In the genomic region with DNA sequence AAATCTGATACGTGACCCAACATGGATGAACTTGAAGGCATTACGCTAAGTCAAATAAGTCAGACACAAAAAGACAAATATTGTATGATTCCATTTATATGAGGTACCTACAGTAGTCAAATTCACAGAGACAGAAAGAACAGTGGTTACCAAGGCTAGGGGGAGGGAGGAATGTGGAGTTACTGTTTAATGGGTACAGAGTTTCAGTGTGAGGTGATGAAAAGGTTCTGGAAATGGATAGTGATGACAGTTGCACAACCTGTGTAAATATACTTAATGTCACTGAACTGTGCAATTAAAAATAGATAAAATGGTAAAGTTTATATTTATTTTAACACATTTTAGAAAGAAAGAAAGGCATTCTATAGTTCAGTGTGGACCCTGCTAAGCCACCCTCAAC, we compare ENCODE assay signal across 1 cellular context.
TF ChIP-seq lines count a peak whose summit lies in the region.

No MANE protein-coding gene starts in this region.

TF ChIP-seq in HepG2, 621 proteins besides CTCF, POLR2A, EP300 and RAD21 (continued from another document and continues in another):
- TF ChIP-seq BCL3 (CRISPR knock-in tag; IDR thresholded peaks at IDR 0.05) (no peak), GPN1 (CRISPR knock-in tag; IDR thresholded peaks at IDR 0.05; ENCODE audit: borderline replicate concordance) (no peak), ZNF563 (CRISPR knock-in tag; IDR thresholded peaks at IDR 0.05) (no peak), ZNF383 (CRISPR knock-in tag; IDR thresholded peaks at IDR 0.05; ENCODE audit: borderline replicate concordance) (no peak), PAF1 (CRISPR knock-in tag; IDR thresholded peaks at IDR 0.05) (no peak), SETDB1 (CRISPR knock-in tag; IDR thresholded peaks at IDR 0.05; ENCODE audit: borderline replicate concordance) (no peak), CEBPB (IDR thresholded peaks at IDR 0.05; ENCODE audit: borderline replicate concordance, low read depth, low read length) (peak; percentile 65; the same call in 1 of the 2 replicates), YEATS4 (CRISPR knock-in tag; IDR thresholded peaks at IDR 0.05; ENCODE audit: borderline replicate concordance) (no peak), ZNF546 (CRISPR knock-in tag; conservative IDR thresholded peaks at IDR 0.05) (no peak), NCOA1 (CRISPR knock-in tag; IDR thresholded peaks at IDR 0.05) (no peak), ZNF543 (CRISPR knock-in tag; IDR thresholded peaks at IDR 0.05) (no peak), SALL2 (CRISPR knock-in tag; IDR thresholded peaks at IDR 0.05) (no peak), ZNF10 (CRISPR knock-in tag; IDR thresholded peaks at IDR 0.05; ENCODE audit: borderline replicate concordance, low read depth) (no peak), TP53 (CRISPR knock-in tag; conservative IDR thresholded peaks at IDR 0.05) (no peak), ISL2 (CRISPR knock-in tag; IDR thresholded peaks at IDR 0.05) (peak; percentile 90), NRL (CRISPR knock-in tag; IDR thresholded peaks at IDR 0.05; ENCODE audit: borderline replicate concordance) (no peak), MED8 (CRISPR knock-in tag; IDR thresholded peaks at IDR 0.05; ENCODE audit: insufficient replicate concordance) (no peak), ZNF83 (CRISPR knock-in tag; IDR thresholded peaks at IDR 0.05; ENCODE audit: borderline replicate concordance) (no peak), ESRRA (CRISPR knock-in tag; IDR thresholded peaks at IDR 0.05; ENCODE audit: low read depth) (no peak), HNRNPLL (IDR thresholded peaks at IDR 0.05; ENCODE audit: low read depth, low read length, poor library complexity, severe bottlenecking) (no peak), ZNF687 (CRISPR knock-in tag; IDR thresholded peaks at IDR 0.05) (no peak), ZNF33A (CRISPR knock-in tag; IDR thresholded peaks at IDR 0.05; ENCODE audit: borderline replicate concordance) (no peak), RFXANK (CRISPR knock-in tag; IDR thresholded peaks at IDR 0.05) (no peak), BCL6 (CRISPR knock-in tag; IDR thresholded peaks at IDR 0.05) (peak; percentile 63; the same call in 1 of the 2 replicates), EEA1 (CRISPR knock-in tag; IDR thresholded peaks at IDR 0.05; ENCODE audit: borderline replicate concordance) (no peak), ZNF362 (CRISPR knock-in tag; IDR thresholded peaks at IDR 0.05; ENCODE audit: borderline replicate concordance) (peak; percentile 29; the same call in 1 of the 2 replicates), ZNF572 (CRISPR knock-in tag; IDR thresholded peaks at IDR 0.05) (no peak), NR2F2 (IDR thresholded peaks at IDR 0.05; ENCODE audit: borderline replicate concordance, low read depth) (0 out of 2 replicates have a peak, but pooled peaks have one; percentile 46), GATAD1 (CRISPR knock-in tag; IDR thresholded peaks at IDR 0.05) (no peak), HDAC2 (CRISPR knock-in tag; IDR thresholded peaks at IDR 0.05) (peak; percentile 74), KLF16 (CRISPR knock-in tag; IDR thresholded peaks at IDR 0.05) (0 out of 4 replicates have a peak, but pooled peaks of 1 of the 2 experiments have one; percentile 32), ZNF281 (CRISPR knock-in tag; IDR thresholded peaks at IDR 0.05; ENCODE audit: borderline replicate concordance) (peak; percentile 60; the same call in 1 of the 2 replicates), CC2D1A (CRISPR knock-in tag; IDR thresholded peaks at IDR 0.05) (no peak), ZNF335 (CRISPR knock-in tag; IDR thresholded peaks at IDR 0.05) (no peak), RCOR2 (CRISPR knock-in tag; IDR thresholded peaks at IDR 0.05) (peak; percentile 80), ISX (CRISPR knock-in tag; conservative IDR thresholded peaks at IDR 0.05) (no peak), SIX1 (CRISPR knock-in tag; IDR thresholded peaks at IDR 0.05; ENCODE audit: borderline replicate concordance) (peak; percentile 77; the same call in 1 of the 2 replicates)
- TF ChIP-seq, protein P1, sequence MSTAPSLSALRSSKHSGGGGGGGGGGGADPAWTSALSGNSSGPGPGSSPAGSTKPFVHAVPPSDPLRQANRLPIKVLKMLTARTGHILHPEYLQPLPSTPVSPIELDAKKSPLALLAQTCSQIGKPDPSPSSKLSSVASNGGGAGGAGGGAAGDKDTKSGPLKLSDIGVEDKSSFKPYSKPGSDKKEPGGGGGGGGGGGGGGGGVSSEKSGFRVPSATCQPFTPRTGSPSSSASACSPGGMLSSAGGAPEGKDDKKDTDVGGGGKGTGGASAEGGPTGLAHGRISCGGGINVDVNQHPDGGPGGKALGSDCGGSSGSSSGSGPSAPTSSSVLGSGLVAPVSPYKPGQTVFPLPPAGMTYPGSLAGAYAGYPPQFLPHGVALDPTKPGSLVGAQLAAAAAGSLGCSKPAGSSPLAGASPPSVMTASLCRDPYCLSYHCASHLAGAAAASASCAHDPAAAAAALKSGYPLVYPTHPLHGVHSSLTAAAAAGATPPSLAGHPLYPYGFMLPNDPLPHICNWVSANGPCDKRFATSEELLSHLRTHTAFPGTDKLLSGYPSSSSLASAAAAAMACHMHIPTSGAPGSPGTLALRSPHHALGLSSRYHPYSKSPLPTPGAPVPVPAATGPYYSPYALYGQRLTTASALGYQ (CRISPR knock-in tag; IDR thresholded peaks at IDR 0.05) = peak; percentile 79; the same call in 1 of the 2 replicates
- TF ChIP-seq, protein P2, sequence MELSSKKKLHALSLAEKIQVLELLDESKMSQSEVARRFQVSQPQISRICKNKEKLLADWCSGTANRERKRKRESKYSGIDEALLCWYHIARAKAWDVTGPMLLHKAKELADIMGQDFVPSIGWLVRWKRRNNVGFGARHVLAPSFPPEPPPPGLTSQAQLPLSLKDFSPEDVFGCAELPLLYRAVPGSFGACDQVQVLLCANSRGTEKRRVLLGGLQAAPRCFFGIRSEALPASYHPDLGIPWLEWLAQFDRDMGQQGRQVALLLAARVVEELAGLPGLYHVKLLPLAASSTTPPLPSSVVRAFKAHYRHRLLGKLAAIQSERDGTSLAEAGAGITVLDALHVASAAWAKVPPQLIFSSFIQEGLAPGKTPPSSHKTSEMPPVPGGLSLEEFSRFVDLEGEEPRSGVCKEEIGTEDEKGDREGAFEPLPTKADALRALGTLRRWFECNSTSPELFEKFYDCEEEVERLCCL (CRISPR knock-in tag; IDR thresholded peaks at IDR 0.05; ENCODE audit: borderline replicate concordance) = no peak
- TF ChIP-seq, protein P3, sequence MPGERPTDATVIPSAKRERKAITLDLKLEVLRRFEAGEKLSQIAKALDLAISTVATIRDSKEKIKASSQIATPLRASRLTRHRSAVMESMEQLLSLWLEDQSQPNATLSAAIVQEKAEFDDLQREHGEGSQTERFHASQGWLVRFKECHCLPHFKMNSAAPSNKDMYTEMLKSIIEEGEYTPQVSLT (CRISPR knock-in tag; IDR thresholded peaks at IDR 0.05; ENCODE audit: borderline replicate concordance, low read depth) = no peak
- TF ChIP-seq, protein P4, sequence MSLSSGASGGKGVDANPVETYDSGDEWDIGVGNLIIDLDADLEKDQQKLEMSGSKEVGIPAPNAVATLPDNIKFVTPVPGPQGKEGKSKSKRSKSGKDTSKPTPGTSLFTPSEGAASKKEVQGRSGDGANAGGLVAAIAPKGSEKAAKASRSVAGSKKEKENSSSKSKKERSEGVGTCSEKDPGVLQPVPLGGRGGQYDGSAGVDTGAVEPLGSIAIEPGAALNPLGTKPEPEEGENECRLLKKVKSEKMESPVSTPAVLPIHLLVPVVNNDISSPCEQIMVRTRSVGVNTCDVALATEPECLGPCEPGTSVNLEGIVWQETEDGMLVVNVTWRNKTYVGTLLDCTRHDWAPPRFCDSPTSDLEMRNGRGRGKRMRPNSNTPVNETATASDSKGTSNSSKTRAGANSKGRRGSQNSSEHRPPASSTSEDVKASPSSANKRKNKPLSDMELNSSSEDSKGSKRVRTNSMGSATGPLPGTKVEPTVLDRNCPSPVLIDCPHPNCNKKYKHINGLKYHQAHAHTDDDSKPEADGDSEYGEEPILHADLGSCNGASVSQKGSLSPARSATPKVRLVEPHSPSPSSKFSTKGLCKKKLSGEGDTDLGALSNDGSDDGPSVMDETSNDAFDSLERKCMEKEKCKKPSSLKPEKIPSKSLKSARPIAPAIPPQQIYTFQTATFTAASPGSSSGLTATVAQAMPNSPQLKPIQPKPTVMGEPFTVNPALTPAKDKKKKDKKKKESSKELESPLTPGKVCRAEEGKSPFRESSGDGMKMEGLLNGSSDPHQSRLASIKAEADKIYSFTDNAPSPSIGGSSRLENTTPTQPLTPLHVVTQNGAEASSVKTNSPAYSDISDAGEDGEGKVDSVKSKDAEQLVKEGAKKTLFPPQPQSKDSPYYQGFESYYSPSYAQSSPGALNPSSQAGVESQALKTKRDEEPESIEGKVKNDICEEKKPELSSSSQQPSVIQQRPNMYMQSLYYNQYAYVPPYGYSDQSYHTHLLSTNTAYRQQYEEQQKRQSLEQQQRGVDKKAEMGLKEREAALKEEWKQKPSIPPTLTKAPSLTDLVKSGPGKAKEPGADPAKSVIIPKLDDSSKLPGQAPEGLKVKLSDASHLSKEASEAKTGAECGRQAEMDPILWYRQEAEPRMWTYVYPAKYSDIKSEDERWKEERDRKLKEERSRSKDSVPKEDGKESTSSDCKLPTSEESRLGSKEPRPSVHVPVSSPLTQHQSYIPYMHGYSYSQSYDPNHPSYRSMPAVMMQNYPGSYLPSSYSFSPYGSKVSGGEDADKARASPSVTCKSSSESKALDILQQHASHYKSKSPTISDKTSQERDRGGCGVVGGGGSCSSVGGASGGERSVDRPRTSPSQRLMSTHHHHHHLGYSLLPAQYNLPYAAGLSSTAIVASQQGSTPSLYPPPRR (CRISPR knock-in tag; IDR thresholded peaks at IDR 0.05; ENCODE audit: borderline replicate concordance) = peak; percentile 95
